Comparison of ENCODE assay signal across 11 cellular contexts in genomic region chr3:33219175-33219487, GRCh38. TPM values are rescaled to one million over a fixed set of nuclear protein-coding genes. Genes with fewer than 3 reads are reported as not detected.
DNase-seq lines count a peak whose midpoint lies in the region; TF ChIP-seq lines count a peak whose summit lies in the region.
"Had no signal": no experiment of that assay in that cellular context is flagged by ENCODE, and none has a peak within 500 bp of the region (broad histone marks: within the 10 kb centered on the region; RNA-seq: fewer than 3 reads in every experiment).

No MANE protein-coding gene starts in this region.

- H3K4me1 ChIP-seq in GM23248 (ENCODE audit: insufficient read depth) (no peaks in the 10 kb centered on the region), iPS-18a (ENCODE audit: control insufficient read depth, low read depth, low read length) (peaks cover 6% of the 10 kb centered on the region), skeletal muscle tissue (ENCODE audit: control insufficient read depth in 3 of 3, insufficient read depth in 3 of 3, low read length in 3 of 3) (peaks cover 0 to 2% (median 0%) of the 10 kb centered on the region in 3 donors)

- no peaks in the 10 kb centered on the region for H3K36me3 ChIP-seq in GM23248 (ENCODE audit: low read depth)
- H3K36me3 ChIP-seq in iPS-18a (ENCODE audit: control insufficient read depth, low read depth, low read length), result no peaks in the 10 kb centered on the region
- no peaks in the 10 kb centered on the region for H3K36me3 ChIP-seq in skeletal muscle tissue (ENCODE audit: control insufficient read depth in 3 of 3, insufficient read depth in 3 of 3, low read length in 3 of 3)

- H3K27me3 ChIP-seq in GM23248 (replicated peaks; ENCODE audit: insufficient read depth), result peaks cover 54% of the 10 kb centered on the region
- H3K27me3 ChIP-seq in iPS-18a (ENCODE audit: control insufficient read depth, insufficient read depth, low read length), result peaks cover 64% of the 10 kb centered on the region
- H3K27me3 ChIP-seq in skeletal muscle tissue (ENCODE audit: control insufficient read depth in 3 of 3, insufficient read depth in 3 of 3, low read length in 3 of 3), result peaks cover 0 to 6% (median 3%) of the 10 kb centered on the region in 3 donors

- peak overlapping the region; percentile 42 for H2AFZ ChIP-seq in GM23248

- no peaks in the 10 kb centered on the region for H3F3A ChIP-seq in GM23248 (ENCODE audit: insufficient read depth)

- 15 to 16% methylated on average over 15 of the region's 15 CpGs for WGBS in GM23248 (ENCODE audit: low coverage in 1 of 2, low lambda C conversion rate in 2 of 2, missing lambda C conversion rate in 2 of 2), 2 experiments

- H3K4me3 ChIP-seq in GM23248 (peak overlapping the region; percentile 58; the same call in 1 of the 2 replicates), iPS-18a (ENCODE audit: low read length) (peak overlapping the region; percentile 62), skeletal muscle tissue (ENCODE audit: low read length in 3 of 3) (peak overlapping the region; percentile 27 to 63 (median 54))

- H3K4me2 ChIP-seq in GM23248 (ENCODE audit: unreplicated experiment), result peak overlapping the region; percentile 48
- H3K4me2 ChIP-seq: KMS-11 had no signal

- H3K27me3 Mint-ChIP-seq in brain, result peaks cover 60% of the 10 kb centered on the region

- H3K4me1 Mint-ChIP-seq in brain, result peaks cover 10% of the 10 kb centered on the region

- DNase-seq in GM23248 (no peak), NCI-H1930 (lab: John Stamatoyannopoulos, UW) (no peak), SKM-1 (lab: John Stamatoyannopoulos, UW; ENCODE audit: unreplicated experiment) (no peak), midbrain (lab: John Stamatoyannopoulos, UW) (no peak), NCI-H187 (lab: John Stamatoyannopoulos, UW) (no peak)
- DNase-seq: activated CD8-positive, alpha-beta T cell treated with anti-CD3 and anti-CD28 coated beads for 36 hours; SHP77 had no signal

- H3K9ac ChIP-seq in GM23248 (no peak overlapping the region), iPS-18a (ENCODE audit: low read length) (no peak overlapping the region), skeletal muscle tissue (ENCODE audit: low read depth in 1 of 3, low read length in 3 of 3) (peak overlapping the region in 1 of 3 donors; percentile 47)
- H3K9ac ChIP-seq: KMS-11 had no signal

- H3K9me2 ChIP-seq in GM23248 (ENCODE audit: insufficient read depth), result no peaks in the 10 kb centered on the region

- in situ Hi-C loops in GM23248 (cut with MboI), result no loop called here

- H3K9me3 ChIP-seq in GM23248 (ENCODE audit: low read depth) (no peaks in the 10 kb centered on the region), iPS-18a (ENCODE audit: control insufficient read depth, low read depth, low read length) (no peaks in the 10 kb centered on the region), skeletal muscle tissue (ENCODE audit: control insufficient read depth in 3 of 3, low read length in 3 of 3) (no peaks in the 10 kb centered on the region)

- no peaks in the 10 kb centered on the region for H3K79me2 ChIP-seq in GM23248 (ENCODE audit: insufficient read depth)

- H3K4me3 Mint-ChIP-seq in brain, result peak overlapping the region; percentile 64 to 90 (median 79)
- H3K4me3 Mint-ChIP-seq: activated CD8-positive, alpha-beta T cell treated with anti-CD3 and anti-CD28 coated beads for 36 hours had no signal

- peaks cover 3% of the 10 kb centered on the region for H3K36me3 Mint-ChIP-seq in brain

- peaks cover 4 to 15% (median 13%) of the 10 kb centered on the region in 5 experiments for H3K9me3 Mint-ChIP-seq in brain
- H3K9me3 Mint-ChIP-seq: activated CD8-positive, alpha-beta T cell treated with anti-CD3 and anti-CD28 coated beads for 36 hours had no signal

- no peaks in the 10 kb centered on the region for H4K20me1 ChIP-seq in GM23248 (ENCODE audit: insufficient read depth)

- H3K27ac ChIP-seq in GM23248, result no peak overlapping the region
- H3K27ac ChIP-seq in iPS-18a (ENCODE audit: low read length), result no peak overlapping the region
- no peak overlapping the region for H3K27ac ChIP-seq in skeletal muscle tissue (ENCODE audit: low read depth, low read length)
- H3K27ac ChIP-seq: KMS-11 had no signal

- no peak overlapping the region for H3K27ac Mint-ChIP-seq in brain
- H3K27ac Mint-ChIP-seq: activated CD8-positive, alpha-beta T cell treated with anti-CD3 and anti-CD28 coated beads for 36 hours had no signal

- TF ChIP-seq CTCF in brain (conservative IDR thresholded peaks at IDR 0.05), result no peak

RNA-seq across cellular contexts. Expression of gene SUSD5, which starts 0.5 kb away (rescaled TPM):
- total RNA-seq in GM23248 (2014; rRNA removed; shearing (Covaris generic)), result 0.11 and 0.13 TPM in 2 replicates
- polyA plus RNA-seq in GM23248 (2016; fragmentation: Nextera tagmentation; extraction: Ambion mirVana), result 0.05 and 0.09 TPM in 2 replicates
- polyA plus RNA-seq in brain (ENCODE audit: insufficient read depth, low read depth, low replicate concordance), result 2.4 TPM
- 2.6 TPM for total RNA-seq in skeletal muscle tissue
- total RNA-seq: activated CD8-positive, alpha-beta T cell treated with anti-CD3 and anti-CD28 coated beads for 36 hours had no signal

RNA-seq across cellular contexts. Expression of gene FBXL2, which starts 58.1 kb away (rescaled TPM):
- 3.2 and 3.4 TPM in 2 replicates for total RNA-seq in GM23248 (2014; rRNA removed; shearing (Covaris generic))
- polyA plus RNA-seq in GM23248 (2016; fragmentation: Nextera tagmentation; extraction: Ambion mirVana) (3.1 and 3.2 TPM in 2 replicates), brain (ENCODE audit: insufficient read depth, low read depth, low replicate concordance) (6.4 TPM)
- 7.8 TPM for total RNA-seq in skeletal muscle tissue
- total RNA-seq: activated CD8-positive, alpha-beta T cell treated with anti-CD3 and anti-CD28 coated beads for 36 hours had no signal
